In the genomic region with DNA sequence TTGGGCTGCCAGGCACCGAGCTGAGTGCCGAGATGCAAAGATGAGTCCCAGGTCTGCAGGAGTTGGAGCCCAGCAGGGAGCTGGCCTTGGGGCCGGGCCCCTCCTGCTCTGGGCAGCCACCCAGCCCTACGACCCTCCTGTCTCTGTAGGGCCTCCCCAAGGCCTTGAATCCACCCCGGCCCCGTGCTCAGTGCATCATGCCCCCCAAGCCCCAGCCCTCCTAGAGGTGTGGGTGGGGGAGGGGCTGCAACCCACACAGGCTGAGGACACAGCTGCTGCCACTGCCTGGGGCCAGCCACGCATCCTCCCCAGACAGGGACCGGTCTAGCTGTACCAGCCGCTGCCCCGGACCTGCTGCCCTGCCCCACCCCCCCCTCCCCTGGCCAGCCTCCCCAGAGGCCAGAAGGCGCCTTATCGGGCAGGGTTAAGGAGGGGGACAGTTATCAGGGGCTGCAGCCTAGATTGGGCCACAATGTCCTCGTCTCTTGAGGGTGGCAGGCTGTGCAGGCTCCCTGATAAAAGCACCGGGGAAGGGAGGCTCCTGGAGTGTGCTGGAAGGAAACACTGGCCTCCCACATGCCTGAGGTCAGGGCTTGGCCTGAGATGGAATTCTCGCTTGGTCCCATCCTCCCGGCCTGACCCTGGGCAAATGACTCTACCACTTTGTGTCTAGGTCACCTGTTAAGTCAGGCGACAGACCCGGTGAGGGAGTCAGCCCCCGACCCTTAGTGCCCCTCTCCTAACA, we compare ENCODE assay signal across 18 cellular contexts. TPM values are rescaled to one million over a fixed set of nuclear protein-coding genes. Genes with fewer than 3 reads are reported as not detected.
A peak's percentile ranks its signal among the peaks of the same experiment; 100 is the strongest.
DNase-seq lines count a peak whose midpoint lies in the region; ATAC-seq and TF ChIP-seq lines count a peak whose summit lies in the region.
"Had no signal": no experiment of that assay in that cellular context is flagged by ENCODE, and none has a peak within 500 bp of the region (broad histone marks: within the 10 kb centered on the region; RNA-seq: fewer than 3 reads in every experiment).

No MANE protein-coding gene starts in this region.

- DNase-seq in ELF-1 (ENCODE audit: low read depth, low spot score) (peak; percentile 33), NCI-H524 (lab: John Stamatoyannopoulos, UW) (no peak), NCI-H446 treated with DMSO at 0.1 percent for 48 hours (lab: John Stamatoyannopoulos, UW) (no peak), A673 (ENCODE audit: low spot score) (no peak)
- DNase-seq in naive thymus-derived CD4-positive, alpha-beta T cell: no peak
- DNase-seq: activated T-cell treated with anti-CD3 and anti-CD28 coated beads, Interleukin-2, amount 50 U/mL, for 4 hours; CD4-positive, alpha-beta T cell; esophagus squamous epithelium; HCEC 1CT; immature natural killer cell; NCI-H2081 treated with DMSO at 0.1 percent for 48 hours; PC-3; stimulated activated naive CD4-positive, alpha-beta T cell treated with Interleukin-2 at 50 U/mL for 16 hours had no signal

- no peak for ATAC-seq in naive thymus-derived CD4-positive, alpha-beta T cell
- ATAC-seq: activated T-cell treated with anti-CD3 and anti-CD28 coated beads, Interleukin-2, amount 50 U/mL, for 4 hours; PC-3 had no signal

- peaks cover 0 to 5% (median 0%) of the 10 kb centered on the region in 5 donors for H3K36me3 Mint-ChIP-seq in naive thymus-derived CD4-positive, alpha-beta T cell

- CTCF ChIA-PET in naive thymus-derived CD4-positive, alpha-beta T cell (lab: Charles Lee): no interaction called here
- CTCF ChIA-PET in A673 (lab: Charles Lee): interaction anchor here (0.6 kb wide), 1 partner anchor 8 kb away, joined by 10 read pairs; no protein-coding TSS in a partner anchor

- H3K27ac ChIP-seq in angular gyrus (ENCODE audit: low read depth, low read length): peak overlapping the region; percentile 48
- peak overlapping the region; percentile 7 for H3K27ac ChIP-seq in naive thymus-derived CD4-positive, alpha-beta T cell (ENCODE audit: low read depth, low read length)
- H3K27ac ChIP-seq in A673 (ENCODE audit: low read depth, low read length, poor library complexity, severe bottlenecking): no peak overlapping the region
- H3K27ac ChIP-seq: esophagus squamous epithelium, KMS-11 had no signal

- BruUV-seq in A673 (replicated peaks; lab: Mats Ljungman, UMichigan): no TSS peak

- peaks cover 0 to 3% (median 0%) of the 10 kb centered on the region in 5 donors for H3K27me3 Mint-ChIP-seq in naive thymus-derived CD4-positive, alpha-beta T cell
- H3K27me3 Mint-ChIP-seq: CD4-positive, alpha-beta T cell had no signal

- H3K36me3 ChIP-seq in naive thymus-derived CD4-positive, alpha-beta T cell (ENCODE audit: control insufficient read depth in 2 of 3, insufficient read depth in 3 of 3, low read length in 3 of 3): peaks cover 0 to 15% (median 0%) of the 10 kb centered on the region in 3 experiments
- H3K36me3 ChIP-seq in A673 (ENCODE audit: insufficient read depth, low read length, poor library complexity, severe bottlenecking): peaks cover 11% of the 10 kb centered on the region

- H3K4me1 Mint-ChIP-seq in naive thymus-derived CD4-positive, alpha-beta T cell: peaks cover 5 to 22% (median 11%) of the 10 kb centered on the region in 7 donors

- intact Hi-C loops in naive thymus-derived CD4-positive, alpha-beta T cell (cut with micrococcal nuclease): loop anchor here in 1 of 2 donors (10.0 kb wide), 1 partner anchor 150 kb away; a partner anchor contains a TSS
- intact Hi-C loops in A673 (cut with micrococcal nuclease; ENCODE audit: unreplicated experiment): no loop called here

- no peaks in the 10 kb centered on the region for H3K9me3 Mint-ChIP-seq in naive thymus-derived CD4-positive, alpha-beta T cell
- H3K9me3 Mint-ChIP-seq: activated T-cell treated with anti-CD3 and anti-CD28 coated beads, Interleukin-2, amount 50 U/mL, for 4 hours; CD4-positive, alpha-beta T cell; immature natural killer cell; WTC11 had no signal

- no peak for TF ChIP-seq CTCF in A673 (conservative IDR thresholded peaks at IDR 0.05; ENCODE audit: low read depth, low read length)

- POLR2A ChIA-PET in naive thymus-derived CD4-positive, alpha-beta T cell (lab: Charles Lee): interaction anchor here (1.2 kb wide), 1 partner anchor 21 kb away, joined by 8 read pairs; a partner anchor contains a TSS
- POLR2A ChIA-PET in A673 (lab: Charles Lee; ENCODE audit: low non-redundant PET): no interaction called here

- peak overlapping the region in 1 of 9 donors; percentile 23 for H3K27ac Mint-ChIP-seq in naive thymus-derived CD4-positive, alpha-beta T cell
- H3K27ac Mint-ChIP-seq: CD4-positive, alpha-beta T cell; immature natural killer cell; WTC11 had no signal

- no peak overlapping the region for H3K4me3 Mint-ChIP-seq in naive thymus-derived CD4-positive, alpha-beta T cell
- H3K4me3 Mint-ChIP-seq: activated T-cell treated with anti-CD3 and anti-CD28 coated beads, Interleukin-2, amount 50 U/mL, for 4 hours; WTC11 had no signal

- peaks cover 5 to 12% of the 10 kb centered on the region in 2 donors for H3K4me1 ChIP-seq in naive thymus-derived CD4-positive, alpha-beta T cell (ENCODE audit: control insufficient read depth in 2 of 2, insufficient read depth in 2 of 2, low read length in 2 of 2)
- peaks cover 9% of the 10 kb centered on the region for H3K4me1 ChIP-seq in A673 (ENCODE audit: insufficient read depth, low read length, poor library complexity, severe bottlenecking)

- H3K9me3 ChIP-seq in naive thymus-derived CD4-positive, alpha-beta T cell (ENCODE audit: control insufficient read depth in 2 of 3, low read length in 3 of 3): no peaks in the 10 kb centered on the region
- no peaks in the 10 kb centered on the region for H3K9me3 ChIP-seq in A673 (ENCODE audit: low read depth, low read length, poor library complexity, severe bottlenecking)
- H3K9me3 ChIP-seq: breast epithelium, esophagus squamous epithelium had no signal

- no peaks in the 10 kb centered on the region for H3K27me3 ChIP-seq in naive thymus-derived CD4-positive, alpha-beta T cell (ENCODE audit: control insufficient read depth in 2 of 2, insufficient read depth in 2 of 2, low read length in 2 of 2)
- H3K27me3 ChIP-seq in A673 (replicated peaks; ENCODE audit: insufficient read depth, low read depth, low read length, poor library complexity): no peaks in the 10 kb centered on the region
- H3K27me3 ChIP-seq: breast epithelium had no signal

- no peak overlapping the region for H3K4me3 ChIP-seq in naive thymus-derived CD4-positive, alpha-beta T cell (ENCODE audit: low read length)
- H3K4me3 ChIP-seq in A673 (ENCODE audit: low read depth, low read length, poor library complexity, severe bottlenecking): no peak overlapping the region
- H3K4me3 ChIP-seq: esophagus squamous epithelium had no signal

RNA-seq across cellular contexts. Expression of a gene that starts 2.1 kb away (rescaled TPM):
- total RNA-seq in naive thymus-derived CD4-positive, alpha-beta T cell: 1 to 10 TPM in 4 of 5 experiments, under 1 TPM in 1; 0.58 to 4.3 (median 2.3) TPM
- polyA plus RNA-seq in naive thymus-derived CD4-positive, alpha-beta T cell: 1 to 10 TPM in 1 of 2 donors, under 1 TPM in 1; 0.75 to 3.0 TPM
- total RNA-seq in A673 (2021): 0.81 and 1.5 TPM in 2 replicates
- polyA plus RNA-seq: neural cell had no signal

RNA-seq across cellular contexts. Expression of a gene that starts 21.6 kb away (rescaled TPM):
- total RNA-seq in naive thymus-derived CD4-positive, alpha-beta T cell: 10 to 100 TPM; 38.2 to 60.2 (median 43.9) TPM
- polyA plus RNA-seq in naive thymus-derived CD4-positive, alpha-beta T cell: 10 to 100 TPM; 25.7 to 33.4 TPM
- 69.8 and 86.7 TPM in 2 replicates for total RNA-seq in A673 (2021)

RNA-seq across cellular contexts. Expression of a gene that starts 22.4 kb away (rescaled TPM):
- total RNA-seq in naive thymus-derived CD4-positive, alpha-beta T cell: not detected
- not detected for polyA plus RNA-seq in naive thymus-derived CD4-positive, alpha-beta T cell
- total RNA-seq in A673 (2021): not detected in 2 replicates
- total RNA-seq: activated T-cell treated with anti-CD3 and anti-CD28 coated beads, Interleukin-2, amount 50 U/mL, for 4 hours; breast epithelium; CD4-positive, alpha-beta T cell; esophagus squamous epithelium; PC-3 had no signal
- polyA plus RNA-seq: immature natural killer cell, neural cell had no signal
